Comparison of ENCODE assay signal across 24 cellular contexts in the genomic region with DNA sequence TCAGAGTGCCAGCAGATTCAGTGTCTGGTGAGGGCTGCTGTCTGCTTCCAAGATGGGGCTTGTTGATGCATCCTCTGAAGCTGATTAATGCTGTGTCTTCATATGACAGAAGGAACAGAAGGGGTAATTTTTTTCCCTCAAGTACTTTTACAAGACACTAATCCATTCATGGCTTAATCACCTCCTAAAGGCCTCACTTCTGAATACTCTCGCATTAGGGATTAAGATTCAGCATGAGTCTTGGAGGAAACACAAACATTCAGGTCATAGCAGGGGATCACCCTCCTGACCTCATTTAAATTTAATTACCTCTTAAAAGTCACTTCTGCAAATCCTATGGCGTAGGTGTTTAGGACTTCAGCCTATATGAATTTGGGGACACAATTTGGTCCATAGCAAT.
"Had no signal": no experiment of that assay in that cellular context is flagged by ENCODE, and none has a peak within 500 bp of the region (broad histone marks: within the 10 kb centered on the region; RNA-seq: fewer than 3 reads in every experiment).

No MANE protein-coding gene starts in this region.

- FAIRE-seq: pancreas, small intestine had no signal

- DNase-seq: activated CD4-positive, alpha-beta memory T cell treated with anti-CD3 and anti-CD28 coated beads for 36 hours; activated CD4-positive, alpha-beta T cell treated with anti-CD3 and anti-CD28 coated beads, Interleukin-2, amount 10 ng/mL, durations not matched to agents 24 days and 14 days; activated CD4-positive, CD25-positive, alpha-beta regulatory T cell treated with anti-CD3 and anti-CD28 coated beads, Interleukin-2, amount 50 U/mL, for 72 hours; activated CD8-positive, alpha-beta memory T cell treated with anti-CD3 and anti-CD28 coated beads, Interleukin-2, amount 50 U/mL, for 48 hours; activated gamma-delta T cell treated with Interleukin-2 at 50 U/mL for 16 hours; activated naive CD4-positive, alpha-beta T cell treated with anti-CD3 and anti-CD28 coated beads, Interleukin-2, amount 50 U/mL, for 16 hours; activated T-cell treated with anti-CD3 and anti-CD28 coated beads, Interleukin-2, amount 50 U/mL, for 24 hours; amniotic stem cell; caudate nucleus; cortex of kidney; effector memory CD8-positive, alpha-beta T cell; heart right ventricle; naive B cell; nephron progenitor cell; nucleus accumbens; pancreas; retina; sigmoid colon; small intestine; stimulated activated CD4-positive, alpha-beta T cell treated with anti-CD3 and anti-CD28 coated beads, Interleukin-4, amount 100 ng/mL, for 24 hours; T1000; uterus had no signal

- H3K9me3 ChIP-seq: heart right ventricle, pancreas, prostate gland, sigmoid colon, thoracic aorta, uterus had no signal

- H3K4me3 ChIP-seq: heart right ventricle, pancreas, prostate gland, sigmoid colon, thoracic aorta, uterus had no signal

- H3K27ac ChIP-seq: heart right ventricle, pancreas, prostate gland, sigmoid colon, thoracic aorta, uterus had no signal

- H3K27me3 ChIP-seq: heart right ventricle, sigmoid colon, uterus had no signal

- H3K36me3 ChIP-seq: heart right ventricle, pancreas, prostate gland, sigmoid colon, thoracic aorta, uterus had no signal

- H3K4me1 ChIP-seq: heart right ventricle, pancreas, prostate gland, sigmoid colon, uterus had no signal
